In the genomic region with DNA sequence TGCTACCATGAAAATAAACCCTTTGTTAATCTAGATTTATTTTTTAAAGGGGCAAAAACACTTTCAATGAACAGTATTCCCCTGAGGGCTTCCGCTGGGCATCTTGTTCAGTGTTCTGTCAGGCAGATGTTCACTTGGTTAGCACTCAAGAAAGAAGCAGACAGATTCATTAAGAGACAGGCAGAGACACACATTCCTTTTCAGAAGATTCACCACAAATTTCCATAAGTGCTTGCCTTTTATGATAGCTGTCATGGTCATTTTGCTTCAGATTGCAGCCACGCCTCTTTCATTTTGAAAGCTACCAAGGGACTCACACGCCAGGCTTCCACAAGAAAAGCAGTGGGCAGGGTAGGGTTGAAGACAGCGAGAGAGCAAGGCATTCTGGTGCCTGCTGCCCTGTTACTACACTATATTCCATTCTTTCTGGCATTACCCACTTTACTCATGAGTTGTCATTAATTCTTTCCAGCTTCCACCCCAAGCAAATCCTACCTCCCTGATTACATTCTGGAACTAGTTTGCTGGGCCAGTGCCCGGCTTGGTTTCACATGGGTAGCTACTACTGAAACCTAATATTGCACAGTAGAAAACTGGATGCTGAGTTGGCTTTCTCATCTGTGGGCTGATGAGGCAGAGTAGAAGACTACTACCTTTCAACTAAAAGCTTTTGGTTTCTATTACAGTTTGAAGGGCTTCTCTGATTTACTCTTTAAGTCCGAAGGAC, we compare ENCODE assay signal across 17 cellular contexts.
DNase-seq lines count a peak whose midpoint lies in the region; ATAC-seq and TF ChIP-seq lines count a peak whose summit lies in the region.
"Had no signal": no experiment of that assay in that cellular context is flagged by ENCODE, and none has a peak within 500 bp of the region (broad histone marks: within the 10 kb centered on the region; RNA-seq: fewer than 3 reads in every experiment).

No MANE protein-coding gene starts in this region.

- H3K79me2 ChIP-seq in GM23338 (replicated peaks; ENCODE audit: insufficient read depth) = no peaks in the 10 kb centered on the region

- peak; percentile 71 for DNase-seq in AG08395 (ENCODE audit: low spot score)
- DNase-seq in GM23338 (ENCODE audit: low spot score) = no peak
- peak; percentile 73 for DNase-seq in RPMI7951 (ENCODE audit: low read depth)
- peak; percentile 4 for DNase-seq in kidney epithelial cell (ENCODE audit: low read depth)
- DNase-seq in progenitor cell of endocrine pancreas (ENCODE audit: low spot score, unreplicated experiment) = no peak
- DNase-seq in lower lobe of right lung = no peak
- DNase-seq: activated B cell treated with CpG ODN at 0.5 μM for 24 hours; activated naive CD4-positive, alpha-beta T cell treated with anti-CD3 and anti-CD28 coated beads, Interleukin-2, amount 10 ng/mL, durations not matched to agents 7 days and 5 days; AML-193; dorsolateral prefrontal cortex; NCI-H510A treated with DMSO at 0.1 percent for 48 hours; right lobe of liver; transverse colon had no signal

- H3K9me3 Mint-ChIP-seq in GM23338 (no peaks in the 10 kb centered on the region; the same call in 2 of the 3 replicates), progenitor cell of endocrine pancreas (ENCODE audit: low read depth) (peaks cover 3% of the 10 kb centered on the region)
- H3K9me3 Mint-ChIP-seq: activated B cell treated with CpG ODN at 0.5 μM for 24 hours; activated naive CD4-positive, alpha-beta T cell treated with anti-CD3 and anti-CD28 coated beads, Interleukin-2, amount 10 ng/mL, durations not matched to agents 7 days and 5 days had no signal

- H3K27ac Mint-ChIP-seq in GM23338 = no peak overlapping the region
- H3K27ac Mint-ChIP-seq in progenitor cell of endocrine pancreas = no peak overlapping the region
- H3K27ac Mint-ChIP-seq: activated B cell treated with CpG ODN at 0.5 μM for 24 hours; activated naive CD4-positive, alpha-beta T cell treated with anti-CD3 and anti-CD28 coated beads, Interleukin-2, amount 10 ng/mL, durations not matched to agents 7 days and 5 days; IgD-negative memory B cell had no signal

- H3K4me1 ChIP-seq in GM23338 (ENCODE audit: insufficient read depth) = no peaks in the 10 kb centered on the region
- no peaks in the 10 kb centered on the region for H3K4me1 ChIP-seq in lower lobe of right lung
- H3K4me1 ChIP-seq: breast epithelium, right lobe of liver had no signal

- H3K9me2 ChIP-seq in GM23338 (ENCODE audit: insufficient read depth) = no peaks in the 10 kb centered on the region

- peak overlapping the region; percentile 23; the same call in 1 of the 2 replicates for H2AFZ ChIP-seq in GM23338

- no peaks in the 10 kb centered on the region for H3K9me3 ChIP-seq in lower lobe of right lung
- H3K9me3 ChIP-seq: breast epithelium, right lobe of liver, transverse colon had no signal

- H3K27ac ChIP-seq in GM23338 (ENCODE audit: low read depth) (no peak overlapping the region), lower lobe of right lung (no peak overlapping the region)
- H3K27ac ChIP-seq: breast epithelium, dorsolateral prefrontal cortex, right lobe of liver, transverse colon had no signal

- intact Hi-C loops in lower lobe of right lung (cut with DNase I) = no loop called here

- H3K36me3 ChIP-seq in GM23338 (ENCODE audit: insufficient read depth) (no peaks in the 10 kb centered on the region), kidney epithelial cell (ENCODE audit: control insufficient read depth, insufficient read depth, low read length) (no peaks in the 10 kb centered on the region), lower lobe of right lung (no peaks in the 10 kb centered on the region)
- H3K36me3 ChIP-seq: breast epithelium, right lobe of liver, transverse colon had no signal

- H3K4me3 ChIP-seq in GM23338 = no peak overlapping the region
- H3K4me3 ChIP-seq in kidney epithelial cell (ENCODE audit: low read depth, low read length) = no peak overlapping the region
- H3K4me3 ChIP-seq in lower lobe of right lung = no peak overlapping the region
- H3K4me3 ChIP-seq: breast epithelium, dorsolateral prefrontal cortex, right lobe of liver, transverse colon had no signal

- H3K4me3 Mint-ChIP-seq in GM23338 = no peak overlapping the region
- no peak overlapping the region for H3K4me3 Mint-ChIP-seq in progenitor cell of endocrine pancreas (ENCODE audit: low read depth)
- H3K4me3 Mint-ChIP-seq: activated B cell treated with CpG ODN at 0.5 μM for 24 hours; activated naive CD4-positive, alpha-beta T cell treated with anti-CD3 and anti-CD28 coated beads, Interleukin-2, amount 10 ng/mL, durations not matched to agents 7 days and 5 days; IgD-negative memory B cell had no signal

- H3K4me2 ChIP-seq in GM23338 = no peak overlapping the region

- H3K36me3 Mint-ChIP-seq in GM23338 (ENCODE audit: low read depth) = no peaks in the 10 kb centered on the region
- H3K36me3 Mint-ChIP-seq in progenitor cell of endocrine pancreas (ENCODE audit: insufficient read depth) = no peaks in the 10 kb centered on the region
- H3K36me3 Mint-ChIP-seq: activated naive CD4-positive, alpha-beta T cell treated with anti-CD3 and anti-CD28 coated beads, Interleukin-2, amount 10 ng/mL, durations not matched to agents 7 days and 5 days; IgD-negative memory B cell had no signal

- TF ChIP-seq CTCF in GM23338 (conservative IDR thresholded peaks at IDR 0.05; ENCODE audit: low read depth in 2 of 2) (no peak), kidney epithelial cell (IDR thresholded peaks at IDR 0.05; ENCODE audit: insufficient read depth, low read length, poor library complexity, severe bottlenecking) (no peak), progenitor cell of endocrine pancreas (IDR thresholded peaks at IDR 0.05; ENCODE audit: unreplicated experiment) (no peak), lower lobe of right lung (IDR thresholded peaks at IDR 0.05) (no peak)

- H3K27me3 Mint-ChIP-seq in GM23338 (ENCODE audit: insufficient read depth, low read depth, poor library complexity) = no peaks in the 10 kb centered on the region
- no peaks in the 10 kb centered on the region for H3K27me3 Mint-ChIP-seq in progenitor cell of endocrine pancreas
- H3K27me3 Mint-ChIP-seq: activated B cell treated with CpG ODN at 0.5 μM for 24 hours; activated naive CD4-positive, alpha-beta T cell treated with anti-CD3 and anti-CD28 coated beads, Interleukin-2, amount 10 ng/mL, durations not matched to agents 7 days and 5 days; IgD-negative memory B cell had no signal

- H3F3A ChIP-seq in GM23338 (replicated peaks; ENCODE audit: low read depth) = no peaks in the 10 kb centered on the region

- no peak for ATAC-seq in GM23338
- ATAC-seq in lower lobe of right lung = no peak
- ATAC-seq in HG02571 (IDR thresholded peaks at IDR 0.05; ENCODE audit: unreplicated experiment) = no peak
- no peak for ATAC-seq in HG03045 (IDR thresholded peaks at IDR 0.05; ENCODE audit: unreplicated experiment)
- ATAC-seq: right lobe of liver had no signal

- no peaks in the 10 kb centered on the region for H3K27me3 ChIP-seq in GM23338 (ENCODE audit: insufficient read depth)
- H3K27me3 ChIP-seq in kidney epithelial cell (ENCODE audit: control insufficient read depth, insufficient read depth, low read length) = no peaks in the 10 kb centered on the region
- no peaks in the 10 kb centered on the region for H3K27me3 ChIP-seq in lower lobe of right lung (ENCODE audit: low read depth)
- H3K27me3 ChIP-seq: breast epithelium, dorsolateral prefrontal cortex, right lobe of liver, transverse colon had no signal

- no peaks in the 10 kb centered on the region for H4K20me1 ChIP-seq in GM23338 (replicated peaks; ENCODE audit: insufficient read depth)

- H3K4me1 Mint-ChIP-seq in GM23338 (no peaks in the 10 kb centered on the region), progenitor cell of endocrine pancreas (ENCODE audit: low read depth) (no peaks in the 10 kb centered on the region)
- H3K4me1 Mint-ChIP-seq: activated B cell treated with CpG ODN at 0.5 μM for 24 hours; activated naive CD4-positive, alpha-beta T cell treated with anti-CD3 and anti-CD28 coated beads, Interleukin-2, amount 10 ng/mL, durations not matched to agents 7 days and 5 days; IgD-negative memory B cell had no signal

TF ChIP-seq in GM23338, 12 proteins besides CTCF, POLR2A, EP300 and RAD21 (continues in another document):
- TF ChIP-seq, protein P1, sequence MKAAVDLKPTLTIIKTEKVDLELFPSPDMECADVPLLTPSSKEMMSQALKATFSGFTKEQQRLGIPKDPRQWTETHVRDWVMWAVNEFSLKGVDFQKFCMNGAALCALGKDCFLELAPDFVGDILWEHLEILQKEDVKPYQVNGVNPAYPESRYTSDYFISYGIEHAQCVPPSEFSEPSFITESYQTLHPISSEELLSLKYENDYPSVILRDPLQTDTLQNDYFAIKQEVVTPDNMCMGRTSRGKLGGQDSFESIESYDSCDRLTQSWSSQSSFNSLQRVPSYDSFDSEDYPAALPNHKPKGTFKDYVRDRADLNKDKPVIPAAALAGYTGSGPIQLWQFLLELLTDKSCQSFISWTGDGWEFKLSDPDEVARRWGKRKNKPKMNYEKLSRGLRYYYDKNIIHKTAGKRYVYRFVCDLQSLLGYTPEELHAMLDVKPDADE (IDR thresholded peaks at IDR 0.05) = no peak
- TF ChIP-seq NANOG (IDR thresholded peaks at IDR 0.05; ENCODE audit: borderline replicate concordance) = no peak
- no peak for TF ChIP-seq POLR2AphosphoS5 (IDR thresholded peaks at IDR 0.05; ENCODE audit: low read depth)
- no peak for TF ChIP-seq ZNF114 (CRISPR knock-in tag; IDR thresholded peaks at IDR 0.05)
- no peak for TF ChIP-seq EZH2 (IDR thresholded peaks at IDR 0.05; ENCODE audit: low read depth, unreplicated experiment)

Comparison
In these comparisons a context has a peak if more than half of its experiments do, and no peak if none do; other contexts are left out.
1. DNase-seq: peak in AG08395 (single experiment), RPMI7951 (single experiment) and kidney epithelial cell (single experiment); none in GM23338 (single experiment), progenitor cell of endocrine pancreas (single experiment) and lower lobe of right lung (single experiment).